12 cellular contexts compared by ENCODE assay signal in the genomic region with DNA sequence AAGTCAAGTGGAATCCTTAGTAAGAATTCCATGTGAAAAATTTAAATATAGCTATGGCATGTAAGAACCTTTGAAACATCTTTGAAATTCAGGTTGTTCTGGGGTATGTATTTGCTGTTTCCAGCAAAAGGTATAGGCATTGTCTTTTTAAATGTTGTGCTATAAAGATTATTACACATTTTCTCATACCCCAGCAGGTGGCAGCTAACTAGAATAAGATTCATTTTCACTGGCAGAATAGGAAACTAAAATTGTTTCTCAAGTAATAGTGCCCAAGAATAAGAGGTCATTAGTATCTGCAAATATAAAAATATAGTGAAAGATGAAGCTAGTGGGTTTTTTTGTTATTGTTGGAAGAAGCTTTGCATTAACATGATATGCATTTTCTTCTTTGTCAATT. TPM values are rescaled to one million over a fixed set of nuclear protein-coding genes. Genes with fewer than 3 reads are reported as not detected.
A peak's percentile ranks its signal among the peaks of the same experiment; 100 is the strongest.
DNase-seq lines count a peak whose midpoint lies in the region; ATAC-seq, FAIRE-seq and TF ChIP-seq lines count a peak whose summit lies in the region.
"Had no signal": no experiment of that assay in that cellular context is flagged by ENCODE, and none has a peak within 500 bp of the region (broad histone marks: within the 10 kb centered on the region; RNA-seq: fewer than 3 reads in every experiment).

No MANE protein-coding gene starts in this region.

- peak; percentile 73 for TF ChIP-seq CTCF in HFFc6 (IDR thresholded peaks at IDR 0.05)
- TF ChIP-seq CTCF in RWPE1 (conservative IDR thresholded peaks at IDR 0.05; ENCODE audit: low read depth), result 0 out of 2 replicates have a peak, but pooled peaks have one; percentile 21
- no peak for TF ChIP-seq CTCF in right lobe of liver (IDR thresholded peaks at IDR 0.05)

- no peaks in the 10 kb centered on the region for H3K27me3 Mint-ChIP-seq in HFFc6 (ENCODE audit: insufficient read depth)

- H3K36me3 ChIP-seq in right lobe of liver, result no peaks in the 10 kb centered on the region
- H3K36me3 ChIP-seq: gastrocnemius medialis had no signal

- no peak for ATAC-seq in right lobe of liver
- no peak for ATAC-seq in HG03175 (IDR thresholded peaks at IDR 0.05; ENCODE audit: unreplicated experiment)
- no peak for ATAC-seq in GM21390 (IDR thresholded peaks at IDR 0.05; ENCODE audit: unreplicated experiment)
- ATAC-seq: gastrocnemius medialis had no signal

- TF ChIP-seq POLR2A in right lobe of liver (IDR thresholded peaks at IDR 0.05), result no peak

- no peaks in the 10 kb centered on the region for H3K9me3 Mint-ChIP-seq in HFFc6

- H3K9me3 ChIP-seq in right lobe of liver, result no peaks in the 10 kb centered on the region
- H3K9me3 ChIP-seq: gastrocnemius medialis had no signal

- peaks cover 53% of the 10 kb centered on the region for H3K4me1 Mint-ChIP-seq in HFFc6 (ENCODE audit: low read depth)

- CTCF ChIA-PET in RWPE1 (lab: Yijun Ruan, JAX), result interaction anchor here (0.6 to 1.0 kb wide), 3 partner anchors 8 to 560 kb away, joined by 3 to 4 read pairs (median 3); no protein-coding TSS in a partner anchor

- peaks cover 0 to 10% of the 10 kb centered on the region in 2 donors for H3K27me3 ChIP-seq in right lobe of liver

- FAIRE-seq in islet of Langerhans (lab: Jason Lieb, UNC), result peak; percentile 30

- POLR2A ChIA-PET in RWPE1 (lab: Yijun Ruan, JAX; ENCODE audit: low non-redundant PET), result no interaction called here

- intact Hi-C loops in right lobe of liver (cut with DNase I), result no loop called here

- H3K4me3 ChIP-seq in right lobe of liver, result no peak overlapping the region
- H3K4me3 ChIP-seq: gastrocnemius medialis had no signal

- 0 out of 2 replicates have a peak overlapping the region, but pooled peaks have one; percentile 24 for H3K27ac Mint-ChIP-seq in HFFc6

- H3K4me3 Mint-ChIP-seq in HFFc6, result peak overlapping the region; percentile 95

- DNase-seq in DMS 273 (lab: John Stamatoyannopoulos, UW; ENCODE audit: unreplicated experiment) (peak; percentile 53), HFFc6 (peak; percentile 28), RWPE1 (ENCODE audit: low spot score) (no peak), right lobe of liver (no peak)
- DNase-seq: activated CD4-positive, alpha-beta T cell treated with anti-CD3 and anti-CD28 coated beads, Interleukin-2, amount 50 U/mL, for 48 hours; gastrocnemius medialis; NCI-H187 treated with DMSO at 0.1 percent for 48 hours; posterior cingulate gyrus; stimulated activated naive CD4-positive, alpha-beta T cell had no signal

- no peaks in the 10 kb centered on the region for H3K4me1 ChIP-seq in right lobe of liver

- H3K27ac ChIP-seq in RWPE1 (no peak overlapping the region), right lobe of liver (no peak overlapping the region)
- H3K27ac ChIP-seq: gastrocnemius medialis had no signal

- H3K36me3 Mint-ChIP-seq in HFFc6 (ENCODE audit: low read depth), result peaks cover 21% of the 10 kb centered on the region

RNA-seq across cellular contexts. Expression of gene GRIK2, which starts 1.8 kb away (rescaled TPM):
- total RNA-seq in HFFc6 (2021; fragmentation: NEBNext Ultra II Directional; extraction: Animal tissue kit (Norgen Biotek cat#: 25700)), result 10 to 100 TPM; 25.0 to 33.3 (median 28.3) TPM
- under 1 TPM in 3 of 6 experiments, not detected in 3; 0.04 to 0.24 (median 0.09) TPM for total RNA-seq in right lobe of liver

Comparison
In these comparisons a context has a peak if more than half of its experiments do, and no peak if none do; other contexts are left out.
1. DNase-seq: peak in DMS 273 (single experiment) and HFFc6 (single experiment); none in RWPE1 (single experiment) and right lobe of liver (0 of 3).
2. CTCF ChIP-seq: peak in HFFc6 (single experiment) and RWPE1 (single experiment); none in right lobe of liver (0 of 4).
3. RNA of gene GRIK2, which starts 1.8 kb away (total RNA-seq): 25.0 to 33.3 TPM in HFFc6; 0.04 to 0.24 TPM in right lobe of liver; every median in the first group is over 10 times any median in the second.